24 cellular contexts compared by ENCODE assay signal in the genomic region with DNA sequence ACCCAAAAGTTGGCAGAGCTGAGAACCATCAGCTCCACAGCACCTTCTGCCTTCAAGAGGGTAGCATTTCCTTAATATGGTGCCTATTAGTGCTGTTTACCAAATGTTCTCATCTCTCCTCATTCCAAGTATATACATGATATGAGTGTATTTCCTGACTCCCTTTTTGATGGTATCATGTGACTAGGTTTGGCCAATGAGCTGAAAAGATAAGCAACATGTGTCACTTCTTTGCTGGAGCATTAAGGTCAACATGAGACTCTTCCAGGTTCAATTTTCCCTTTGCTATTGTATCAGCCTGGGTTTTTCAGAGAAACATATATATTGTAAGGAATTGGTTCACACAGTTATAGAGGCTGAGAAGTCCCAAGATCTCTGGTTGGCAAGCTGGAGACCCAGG.
"Had no signal": no experiment of that assay in that cellular context is flagged by ENCODE, and none has a peak within 500 bp of the region (broad histone marks: within the 10 kb centered on the region; RNA-seq: fewer than 3 reads in every experiment).

No MANE protein-coding gene starts in this region.

- ATAC-seq: effector memory CD8-positive, alpha-beta T cell; gastrocnemius medialis; heart right ventricle; left cardiac atrium; left lung; left ventricle myocardium superior; lower lobe of right lung; naive thymus-derived CD4-positive, alpha-beta T cell; natural killer cell had no signal

- FAIRE-seq: endometrium, islet of Langerhans, keratinocyte had no signal

- H3K4me1 ChIP-seq: colonic mucosa, esophagus muscularis mucosa, gastrocnemius medialis, heart right ventricle, left lung, lower lobe of right lung had no signal

- H3K4me3 ChIP-seq: colonic mucosa, esophagus muscularis mucosa, gastrocnemius medialis, heart right ventricle, left lung, lower lobe of right lung had no signal

- H3K27me3 ChIP-seq: colonic mucosa, esophagus muscularis mucosa, gastrocnemius medialis, heart right ventricle, left lung had no signal

- H3K27ac ChIP-seq: colonic mucosa, esophagus muscularis mucosa, gastrocnemius medialis, heart right ventricle, left lung, lower lobe of right lung had no signal

- DNase-seq: colonic mucosa; cortex of kidney; effector CD8-positive, alpha-beta T cell; effector memory CD8-positive, alpha-beta T cell; endodermal cell; foreskin fibroblast; foreskin melanocyte; gastrocnemius medialis; glutamatergic neuron; head of caudate nucleus; heart right ventricle; hippocampal formation; left cardiac atrium; left lung; left ventricle myocardium superior; lower lobe of right lung; mesenchymal stem cell; midbrain; naive thymus-derived CD4-positive, alpha-beta T cell; natural killer cell had no signal

- H3K36me3 ChIP-seq: colonic mucosa, esophagus muscularis mucosa, gastrocnemius medialis, heart right ventricle, left lung, lower lobe of right lung had no signal

- H3K9me3 ChIP-seq: colonic mucosa, esophagus muscularis mucosa, gastrocnemius medialis, left lung, lower lobe of right lung had no signal
